Comparison of ENCODE assay signal across 8 cellular contexts in genomic region chr20:59031326-59032022, GRCh38. TPM values are rescaled to one million over a fixed set of nuclear protein-coding genes. Genes with fewer than 3 reads are reported as not detected.
DNase-seq lines count a peak whose midpoint lies in the region; ATAC-seq and TF ChIP-seq lines count a peak whose summit lies in the region.

No MANE protein-coding gene starts in this region.

- peaks cover 54 to 74% of the 10 kb centered on the region in 2 experiments for H3K36me3 ChIP-seq in SK-N-SH (replicated peaks in 1 of 2; ENCODE audit: control insufficient read depth in 1 of 2, insufficient read depth in 2 of 2, low read length in 1 of 2)
- peaks cover 71% of the 10 kb centered on the region for H3K36me3 ChIP-seq in SJSA1
- H3K36me3 ChIP-seq in esophagus squamous epithelium = peaks cover 10 to 69% (median 18%) of the 10 kb centered on the region in 3 donors
- peaks cover 10 to 66% (median 26%) of the 10 kb centered on the region in 4 donors for H3K36me3 ChIP-seq in sigmoid colon

- H3K9ac ChIP-seq in SK-N-SH = peak overlapping the region; percentile 91

- H4K20me1 ChIP-seq in SK-N-SH (ENCODE audit: insufficient read depth) = peaks cover 28% of the 10 kb centered on the region

- peaks cover 30 to 45% of the 10 kb centered on the region in 2 experiments; a peak in 3 of 4 replicates for H3K4me1 ChIP-seq in SK-N-SH (ENCODE audit: control insufficient read depth in 1 of 2, insufficient read depth in 2 of 2, low read depth in 1 of 2, low read length in 1 of 2)
- peaks cover 42% of the 10 kb centered on the region for H3K4me1 ChIP-seq in SJSA1 (replicated peaks)
- H3K4me1 ChIP-seq in esophagus squamous epithelium = peaks cover 20 to 59% (median 30%) of the 10 kb centered on the region in 3 donors
- H3K4me1 ChIP-seq in sigmoid colon = peaks cover 0 to 56% (median 54%) of the 10 kb centered on the region in 4 donors

- intact Hi-C loops in esophagus squamous epithelium (cut with DNase I) = loop anchor here (10.0 kb wide), 1 partner anchor 137 kb away; no protein-coding TSS in a partner anchor
- intact Hi-C loops in sigmoid colon (cut with DNase I) = loop anchor here (1.0 to 5.0 kb wide), 4 partner anchors 11 to 139 kb away; partner anchors contain the start of genes CTSZ, NELFCD and PRELID3B

- CTCF ChIA-PET in SK-N-SH (lab: Yijun Ruan, JAX) = interaction anchor here (0.9 to 3.8 kb wide), 10 partner anchors 9 to 487 kb away, joined by 3 to 17 read pairs (median 4); no protein-coding TSS in a partner anchor

- DNase-seq in SK-N-SH = no peak
- peak in 1 of 2 experiments; percentile 21 for DNase-seq in SJSA1 (ENCODE audit: low read depth in 1 of 2, low spot score in 2 of 2)
- no peak for DNase-seq in esophagus squamous epithelium (lab: John Stamatoyannopoulos, UW)
- DNase-seq in sigmoid colon = no peak
- no peak for DNase-seq in HCEC 1CT
- DNase-seq in KG1 (lab: John Stamatoyannopoulos, UW) = no peak

- H3K9me3 ChIP-seq in SK-N-SH (no peaks in the 10 kb centered on the region), SJSA1 (replicated peaks) (no peaks in the 10 kb centered on the region), esophagus squamous epithelium (no peaks in the 10 kb centered on the region), sigmoid colon (no peaks in the 10 kb centered on the region)

- H3F3A ChIP-seq in SK-N-SH (replicated peaks; ENCODE audit: insufficient read depth) = peaks cover 23% of the 10 kb centered on the region

- H2AFZ ChIP-seq in SK-N-SH (ENCODE audit: low read depth) = peak overlapping the region; percentile 70; the same call in 1 of the 2 replicates

- POLR2A ChIA-PET in SK-N-SH (lab: Yijun Ruan, JAX) = interaction anchor here (1.0 to 1.9 kb wide), 12 partner anchors 11 to 373 kb away, joined by 3 to 11 read pairs (median 5); partner anchors contain the start of genes PRELID3B and TUBB1

- WGBS in SK-N-SH (ENCODE audit: low lambda C conversion rate) = 22% methylated on average over 13 of the region's 18 CpGs
- 26 to 27% methylated on average over 13 to 15 of the region's 18 CpGs for WGBS in esophagus squamous epithelium, 2 donors
- WGBS in sigmoid colon, 2 donors = 13 to 25% methylated on average over 18 of the region's 18 CpGs

- no peaks in the 10 kb centered on the region for H3K9me2 ChIP-seq in SK-N-SH

- no peak for TF ChIP-seq EP300 in SK-N-SH (IDR thresholded peaks at IDR 0.05; ENCODE audit: borderline replicate concordance in 1 of 2, low read depth in 1 of 2, low read length in 1 of 2)
- no peak for TF ChIP-seq EP300 in sigmoid colon (IDR thresholded peaks at IDR 0.05)

- peak overlapping the region; percentile 92 for H3K4me2 ChIP-seq in SK-N-SH

- ATAC-seq in SK-N-SH treated with all-trans-retinoic acid at 6 μM for 48 hours (no peak), GM19452 (IDR thresholded peaks at IDR 0.05; ENCODE audit: unreplicated experiment) (no peak)

- no peak for TF ChIP-seq CTCF in SK-N-SH (IDR thresholded peaks at IDR 0.05)
- TF ChIP-seq CTCF in esophagus squamous epithelium (IDR thresholded peaks at IDR 0.05) = no peak
- TF ChIP-seq CTCF in sigmoid colon (IDR thresholded peaks at IDR 0.05) = no peak

- H3K4me3 ChIP-seq in SK-N-SH (ENCODE audit: low read depth in 2 of 2, low read length in 1 of 2) (peak overlapping the region; percentile 78 to 91), SJSA1 (peak overlapping the region; percentile 69), esophagus squamous epithelium (peak overlapping the region; percentile 49 to 83 (median 73)), sigmoid colon (peak overlapping the region; percentile 77 to 88 (median 82))

- no peak for TF ChIP-seq POLR2A in esophagus squamous epithelium (IDR thresholded peaks at IDR 0.05)
- TF ChIP-seq POLR2A in sigmoid colon (IDR thresholded peaks at IDR 0.05) = no peak

- H3K27me3 ChIP-seq in SK-N-SH (ENCODE audit: insufficient read depth) (no peaks in the 10 kb centered on the region), SJSA1 (replicated peaks) (no peaks in the 10 kb centered on the region), esophagus squamous epithelium (no peaks in the 10 kb centered on the region), sigmoid colon (no peaks in the 10 kb centered on the region)

- TF ChIP-seq RAD21 in SK-N-SH (IDR thresholded peaks at IDR 0.05; ENCODE audit: low read length) = no peak

- H3K27ac ChIP-seq in SK-N-SH (ENCODE audit: low read depth in 2 of 2, low read length in 1 of 2) = peak overlapping the region; percentile 76 to 91
- peak overlapping the region; percentile 70 for H3K27ac ChIP-seq in SJSA1
- peak overlapping the region; percentile 84 to 92 (median 90) for H3K27ac ChIP-seq in esophagus squamous epithelium
- peak overlapping the region; percentile 88 to 94 (median 92) for H3K27ac ChIP-seq in sigmoid colon

- H3K79me2 ChIP-seq in SK-N-SH (ENCODE audit: insufficient read depth) = peaks cover 60% of the 10 kb centered on the region

TF ChIP-seq in SK-N-SH, 30 proteins besides CTCF, POLR2A, EP300 and RAD21:
- TF ChIP-seq USF1 (IDR thresholded peaks at IDR 0.05; ENCODE audit: borderline replicate concordance, low read depth) (peak; percentile 60; the same call in 1 of the 2 replicates), EZH2phosphoT487 (IDR thresholded peaks at IDR 0.05; ENCODE audit: borderline replicate concordance, low read depth) (no peak)

TF ChIP-seq in SK-N-SH treated with all-trans-retinoic acid at 6 μM for 48 hours, 23 proteins besides CTCF, POLR2A, EP300 and RAD21 (continues in another document):
- TF ChIP-seq PATZ1 (CRISPR knock-in tag; IDR thresholded peaks at IDR 0.05; ENCODE audit: borderline replicate concordance) = no peak
- TF ChIP-seq CREB5 (CRISPR knock-in tag; IDR thresholded peaks at IDR 0.05; ENCODE audit: low read depth) = no peak
- no peak for TF ChIP-seq TCF4 (CRISPR knock-in tag; IDR thresholded peaks at IDR 0.05; ENCODE audit: borderline replicate concordance)

RNA-seq across cellular contexts. Expression of gene ATP5F1E, which starts 0.7 kb away (rescaled TPM):
- polyA plus RNA-seq in SK-N-SH (2012; rRNA removed) (48.0 and 60.8 TPM in 2 replicates), sigmoid colon (100 to 1,000 TPM in 2 of 3 donors, 10 to 100 TPM in 1; 62.2 to 110 (median 103) TPM)
- 80.3 and 119 TPM in 2 replicates for polyA plus RNA-seq in SK-N-SH (2012; cell fraction: cytosol; rRNA removed)
- polyA plus RNA-seq in SK-N-SH (2012; cell fraction: nucleus; rRNA removed) = 15.0 and 17.5 TPM in 2 replicates
- total RNA-seq in SJSA1 (2014; rRNA removed; shearing (Covaris generic)) = 47.4 and 48.4 TPM in 2 replicates
- total RNA-seq in esophagus squamous epithelium (10 to 100 TPM; 11.6 to 35.5 (median 26.0) TPM), sigmoid colon (10 to 100 TPM; 28.5 to 57.4 (median 40.1) TPM)

RNA-seq across cellular contexts. Expression of gene PRELID3B, which starts 11.1 kb away (rescaled TPM):
- polyA plus RNA-seq in SK-N-SH (2012; rRNA removed) (20.9 and 27.4 TPM in 2 replicates), sigmoid colon (100 to 1,000 TPM in 2 of 3 donors, 10 to 100 TPM in 1; 61.7 to 189 (median 108) TPM)
- 38.1 and 58.8 TPM in 2 replicates for polyA plus RNA-seq in SK-N-SH (2012; cell fraction: cytosol; rRNA removed)
- polyA plus RNA-seq in SK-N-SH (2012; cell fraction: nucleus; rRNA removed) = 6.0 and 10.8 TPM in 2 replicates
- 102 and 127 TPM in 2 replicates for total RNA-seq in SJSA1 (2014; rRNA removed; shearing (Covaris generic))
- total RNA-seq in esophagus squamous epithelium (10 to 100 TPM; 44.7 to 73.1 (median 68.5) TPM), sigmoid colon (10 to 100 TPM; 27.4 to 43.9 (median 40.2) TPM)

RNA-seq across cellular contexts. Expression of gene TUBB1, which starts 12.2 kb away (rescaled TPM):
- polyA plus RNA-seq in SK-N-SH (2012; rRNA removed) (0.02 TPM in 1 of 2 replicates, not detected in the other), sigmoid colon (under 1 TPM in 2 of 3 donors, not detected in 1; 0.03 to 0.60 TPM)
- polyA plus RNA-seq in SK-N-SH (2012; cell fraction: cytosol; rRNA removed) = not detected in 2 replicates
- polyA plus RNA-seq in SK-N-SH (2012; cell fraction: nucleus; rRNA removed) = 0.01 TPM in 1 of 2 replicates, not detected in the other
- total RNA-seq in SJSA1 (2014; rRNA removed; shearing (Covaris generic)) = 0.05 TPM in 1 of 2 replicates, not detected in the other
- total RNA-seq in esophagus squamous epithelium (under 1 TPM in 1 of 4 donors, not detected in 3; 0.19 TPM), sigmoid colon (under 1 TPM in 2 of 4 donors, not detected in 2; 0.14 to 0.16 TPM)

RNA-seq across cellular contexts. Expression of gene CTSZ, which starts 24.4 kb away (rescaled TPM):
- polyA plus RNA-seq in SK-N-SH (2012; rRNA removed) (0.03 and 0.05 TPM in 2 replicates), sigmoid colon (100 to 1,000 TPM; 127 to 312 (median 293) TPM)
- polyA plus RNA-seq in SK-N-SH (2012; cell fraction: cytosol; rRNA removed) = 0.03 and 0.09 TPM in 2 replicates
- polyA plus RNA-seq in SK-N-SH (2012; cell fraction: nucleus; rRNA removed) = not detected in 2 replicates
- total RNA-seq in SJSA1 (2014; rRNA removed; shearing (Covaris generic)) = 140 and 168 TPM in 2 replicates
- total RNA-seq in esophagus squamous epithelium (10 to 100 TPM; 22.3 to 89.7 (median 57.2) TPM), sigmoid colon (100 to 1,000 TPM in 3 of 4 donors, 10 to 100 TPM in 1; 93.9 to 144 (median 119) TPM)

RNA-seq across cellular contexts. Expression of gene NELFCD, which starts 50.4 kb away (rescaled TPM):
- polyA plus RNA-seq in SK-N-SH (2012; rRNA removed) (90.0 and 94.8 TPM in 2 replicates), sigmoid colon (10 to 100 TPM; 22.7 to 43.6 (median 27.6) TPM)
- 73.2 and 84.8 TPM in 2 replicates for polyA plus RNA-seq in SK-N-SH (2012; cell fraction: cytosol; rRNA removed)
- 233 and 267 TPM in 2 replicates for polyA plus RNA-seq in SK-N-SH (2012; cell fraction: nucleus; rRNA removed)
- total RNA-seq in SJSA1 (2014; rRNA removed; shearing (Covaris generic)) = 43.9 and 50.0 TPM in 2 replicates
- total RNA-seq in esophagus squamous epithelium (10 to 100 TPM; 40.5 to 64.3 (median 49.9) TPM), sigmoid colon (10 to 100 TPM; 36.3 to 53.2 (median 43.7) TPM)
